Comparison of ENCODE assay signal across 18 cellular contexts in the genomic region with DNA sequence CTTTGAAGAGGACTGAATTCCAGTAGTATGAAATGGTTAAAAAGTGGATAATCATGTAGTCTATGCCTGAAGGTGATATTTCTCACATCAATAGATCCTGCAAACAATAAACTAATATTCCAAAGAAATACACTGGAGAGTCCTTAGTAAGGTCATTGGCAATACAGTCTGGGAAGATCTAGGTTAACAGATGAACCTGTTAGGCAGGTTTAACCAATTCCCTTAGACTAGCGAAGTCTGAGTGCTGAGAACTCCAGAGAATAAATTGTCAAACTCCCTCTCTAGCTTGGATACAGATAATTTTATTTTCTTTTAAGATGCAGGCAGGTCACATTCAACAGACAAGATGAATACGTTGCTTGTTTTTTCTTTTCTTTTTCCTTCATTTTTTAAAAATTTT. TPM values are rescaled to one million over a fixed set of nuclear protein-coding genes. Genes with fewer than 3 reads are reported as not detected.
DNase-seq lines count a peak whose midpoint lies in the region; ATAC-seq, FAIRE-seq and TF ChIP-seq lines count a peak whose summit lies in the region.
"Had no signal": no experiment of that assay in that cellular context is flagged by ENCODE, and none has a peak within 500 bp of the region (broad histone marks: within the 10 kb centered on the region; RNA-seq: fewer than 3 reads in every experiment).

No MANE protein-coding gene starts in this region.

- CTCF ChIA-PET in HCT116 (lab: Charles Lee) (interaction anchor here (0.7 kb wide), 1 partner anchor 20 kb away, joined by 3 read pairs; no protein-coding TSS in a partner anchor), GM12878 (lab: Yijun Ruan, JAX) (interaction anchor here (0.7 to 1.2 kb wide), 4 partner anchors 15 to 122 kb away, joined by 3 to 5 read pairs (median 4); a partner anchor contains a TSS)

- ATAC-seq in HCT116 (no peak), GM12878 (no peak), HG02623 (IDR thresholded peaks at IDR 0.05; ENCODE audit: unreplicated experiment) (no peak)
- ATAC-seq: left lung, right cardiac atrium had no signal

- no peak for TF ChIP-seq CTCF in HCT116 (IDR thresholded peaks at IDR 0.05 in 2 of 3, conservative IDR thresholded peaks at IDR 0.05 in 1 of 3; ENCODE audit: borderline replicate concordance in 1 of 3, insufficient read depth in 1 of 3, low read depth in 2 of 3, low read length in 2 of 3)
- TF ChIP-seq CTCF in GM12878 (IDR thresholded peaks at IDR 0.05 in 2 of 3, conservative IDR thresholded peaks at IDR 0.05 in 1 of 3; ENCODE audit: control insufficient read depth in 2 of 3, extremely low read depth in 1 of 3, insufficient read depth in 1 of 3, low read depth in 3 of 3, low read length in 3 of 3) = no peak
- TF ChIP-seq CTCF in WERI-Rb-1 (IDR thresholded peaks at IDR 0.05; ENCODE audit: low read depth, low read length) = no peak

- peaks cover 10% of the 10 kb centered on the region for H3K79me1 ChIP-seq in trophoblast cell (ENCODE audit: low read length)

- H2BK12ac ChIP-seq in trophoblast cell (ENCODE audit: low read length) = no peak overlapping the region

- in situ Hi-C loops in GM12878 (cut with MboI) = no loop called here

- TF ChIP-seq POLR2A in HCT116 (IDR thresholded peaks at IDR 0.05; ENCODE audit: borderline replicate concordance, extremely low read depth, insufficient read depth, insufficient read length) (no peak), GM12878 (IDR thresholded peaks at IDR 0.05; ENCODE audit: low read depth, low read length) (no peak)

- RAD21 ChIA-PET in HCT116 (lab: Charles Lee; ENCODE audit: low non-redundant PET in 1 of 2, low total read pairs in 2 of 2, uncharacterized antibody in 2 of 2, unreplicated experiment in 2 of 2) (no interaction called here), GM12878 (lab: Charles Lee; ENCODE audit: unreplicated experiment) (interaction anchor here (1.4 kb wide), 1 partner anchor 36 kb away, joined by 3 read pairs; no protein-coding TSS in a partner anchor)

- intact Hi-C loops in HCT116 (cut with micrococcal nuclease) = no loop called here
- intact Hi-C loops in GM12878 (cut with micrococcal nuclease; ENCODE audit: unreplicated experiment) = loop anchor here (5.0 kb wide), 2 partner anchors 36 to 56 kb away; no protein-coding TSS in a partner anchor
- intact Hi-C loops in posterior vena cava (cut with DNase I) = no loop called here

- no peak overlapping the region for H2BK120ac ChIP-seq in trophoblast cell (ENCODE audit: insufficient read depth, low read length, poor library complexity)

- H3K4me1 ChIP-seq in BLaER1 treated with 17β-estradiol and CSF1 and Interleukin-3, amounts not matched to agents 10 nM and 100 nM = peaks cover 56 to 70% (median 60%) of the 10 kb centered on the region in 10 experiments
- H3K4me1 ChIP-seq in HCT116 (ENCODE audit: control insufficient read depth in 1 of 2, insufficient read depth in 2 of 2, low read length in 2 of 2) (peaks cover 12 to 33% of the 10 kb centered on the region in 2 experiments), GM12878 (ENCODE audit: control insufficient read depth, insufficient read depth, low read length) (peaks cover 35% of the 10 kb centered on the region), trophoblast cell (ENCODE audit: control insufficient read depth in 1 of 2, insufficient read depth in 2 of 2, low read length in 2 of 2) (peaks cover 8 to 14% of the 10 kb centered on the region in 2 experiments)

- H4K20me1 ChIP-seq in BLaER1 treated with 17β-estradiol and CSF1 and Interleukin-3, amounts not matched to agents 10 nM and 100 nM = peaks cover 0 to 44% (median 14%) of the 10 kb centered on the region in 11 experiments; a peak in 10 of 22 replicates
- H4K20me1 ChIP-seq in HCT116 (ENCODE audit: insufficient read depth) = no peaks in the 10 kb centered on the region
- H4K20me1 ChIP-seq in GM12878 (ENCODE audit: control insufficient read depth, insufficient read depth) = no peaks in the 10 kb centered on the region

- H3K4me2 ChIP-seq in BLaER1 treated with 17β-estradiol and CSF1 and Interleukin-3, amounts not matched to agents 10 nM and 100 nM = peak overlapping the region in 10 of 11 experiments; percentile 90 to 100 (median 97); a peak in 18 of 22 replicates
- 0 out of 2 replicates have a peak overlapping the region, but pooled peaks have one; percentile 11 for H3K4me2 ChIP-seq in HCT116 (ENCODE audit: low read length)
- H3K4me2 ChIP-seq in GM12878 (ENCODE audit: control insufficient read depth, insufficient read depth) = peak overlapping the region; percentile 17; the same call in 1 of the 2 replicates
- no peak overlapping the region for H3K4me2 ChIP-seq in trophoblast cell (ENCODE audit: low read length)

- no peak overlapping the region for H3K18ac ChIP-seq in trophoblast cell (ENCODE audit: low read length)

- no TSS peak for BruUV-seq in HCT116 (replicated peaks; lab: Mats Ljungman, UMichigan)
- no TSS peak for BruUV-seq in GM12878 (replicated peaks; lab: Mats Ljungman, UMichigan)

- H3K4ac ChIP-seq in trophoblast cell (ENCODE audit: low read depth, low read length) = no peak overlapping the region

- H4K91ac ChIP-seq in trophoblast cell (ENCODE audit: low read depth, low read length) = no peak overlapping the region

- no peak overlapping the region for H4K12ac ChIP-seq in trophoblast cell (ENCODE audit: low read depth, low read length)

- H2BK5ac ChIP-seq in trophoblast cell (ENCODE audit: low read depth, low read length, poor library complexity) = no peak overlapping the region

- H3K36me3 ChIP-seq in BLaER1 treated with 17β-estradiol and CSF1 and Interleukin-3, amounts not matched to agents 10 nM and 100 nM = no peaks in the 10 kb centered on the region
- H3K36me3 ChIP-seq in HCT116 (ENCODE audit: control insufficient read depth in 1 of 2, insufficient read depth in 2 of 2, low read length in 2 of 2) (no peaks in the 10 kb centered on the region), GM12878 (ENCODE audit: control insufficient read depth in 2 of 2, insufficient read depth in 2 of 2, low read length in 1 of 2) (no peaks in the 10 kb centered on the region), trophoblast cell (ENCODE audit: control insufficient read depth in 1 of 2, insufficient read depth in 2 of 2, low read length in 2 of 2) (no peaks in the 10 kb centered on the region), WERI-Rb-1 (no peaks in the 10 kb centered on the region)
- H3K36me3 ChIP-seq: HAP-1, left lung had no signal

- DNase-seq in HCT116 (ENCODE audit: low read depth, low spot score) (no peak), GM12878 (ENCODE audit: low read depth, low spot score) (no peak), trophoblast cell (peak; percentile 26 to 84), foreskin melanocyte (no peak), posterior vena cava (ENCODE audit: low spot score) (no peak), WERI-Rb-1 (no peak)
- DNase-seq: activated CD4-positive, alpha-beta T cell treated with anti-CD3 and anti-CD28 coated beads, Interleukin-2, amount 10 ng/mL, durations not matched to agents 7 days and 5 days; activated CD8-positive, alpha-beta memory T cell treated with anti-CD3 and anti-CD28 coated beads, Interleukin-2, amount 50 U/mL, for 48 hours; COR-L47; KG1; NCI-H1092 treated with DMSO at 0.1 percent for 48 hours; NCI-H774; nucleus accumbens had no signal

- H3K27me3 ChIP-seq in BLaER1 treated with 17β-estradiol and CSF1 and Interleukin-3, amounts not matched to agents 10 nM and 100 nM = peaks cover 7 to 32% (median 18%) of the 10 kb centered on the region in 11 experiments; a peak in 18 of 22 replicates
- H3K27me3 ChIP-seq in HCT116 (ENCODE audit: insufficient read depth, low read length) = no peaks in the 10 kb centered on the region
- H3K27me3 ChIP-seq in GM12878 (replicated peaks in 1 of 2; ENCODE audit: control insufficient read depth in 2 of 2, insufficient read depth in 2 of 2, low read length in 1 of 2) = no peaks in the 10 kb centered on the region
- H3K27me3 ChIP-seq in trophoblast cell (ENCODE audit: insufficient read depth, low read length) = no peaks in the 10 kb centered on the region
- H3K27me3 ChIP-seq in WERI-Rb-1 (ENCODE audit: insufficient read depth, low read depth, severe bottlenecking) = no peaks in the 10 kb centered on the region
- H3K27me3 ChIP-seq: left lung had no signal

- no peaks in the 10 kb centered on the region for H3K9me2 ChIP-seq in HCT116 (ENCODE audit: insufficient read depth)

- SMC1A ChIA-PET in GM12878 (lab: Charles Lee; ENCODE audit: uncharacterized antibody, unreplicated experiment) = interaction anchor here (1.3 to 2.9 kb wide), 3 partner anchors 15 to 46 kb away, joined by 3 to 14 read pairs (median 5); no protein-coding TSS in a partner anchor

- H2AFZ ChIP-seq in HCT116 (ENCODE audit: low read depth, low read length, poor library complexity, severe bottlenecking) (no peak overlapping the region), GM12878 (ENCODE audit: control insufficient read depth, low read depth, low read length) (no peak overlapping the region), trophoblast cell (ENCODE audit: insufficient read depth, low read length, poor library complexity) (no peak overlapping the region)

- POLR2A ChIA-PET in HCT116 (lab: Charles Lee) = interaction anchor here (0.6 kb wide), 1 partner anchor 49 kb away, joined by 3 read pairs; no protein-coding TSS in a partner anchor
- POLR2A ChIA-PET in GM12878 (lab: Charles Lee) = interaction anchor here (0.7 to 0.8 kb wide), 2 partner anchors 36 to 109 kb away, joined by 4 read pairs; no protein-coding TSS in a partner anchor

- no peak for TF ChIP-seq RAD21 in HCT116 (IDR thresholded peaks at IDR 0.05; ENCODE audit: low read depth)
- no peak for TF ChIP-seq RAD21 in GM12878 (IDR thresholded peaks at IDR 0.05; ENCODE audit: insufficient read depth, low read depth, low read length)

- no peak overlapping the region for H3K27ac ChIP-seq in BLaER1 treated with 17β-estradiol and CSF1 and Interleukin-3, amounts not matched to agents 10 nM and 100 nM
- H3K27ac ChIP-seq in HCT116 (ENCODE audit: low read depth, low read length) (no peak overlapping the region), GM12878 (ENCODE audit: control insufficient read depth, insufficient read depth) (no peak overlapping the region), trophoblast cell (ENCODE audit: low read depth, low read length) (no peak overlapping the region), WERI-Rb-1 (no peak overlapping the region)

- TF ChIP-seq EP300 in GM12878 (IDR thresholded peaks at IDR 0.05; ENCODE audit: borderline replicate concordance in 1 of 2, control insufficient read depth in 1 of 2, low read depth in 2 of 2, low read length in 2 of 2) = no peak

- H3K79me2 ChIP-seq in HCT116 (ENCODE audit: insufficient read depth, low read length) (peaks cover 11% of the 10 kb centered on the region; the same call in 1 of the 2 replicates), GM12878 (ENCODE audit: control insufficient read depth, insufficient read depth, low read length) (peaks cover 3% of the 10 kb centered on the region), trophoblast cell (ENCODE audit: control insufficient read depth, insufficient read depth, low read length, poor library complexity) (peaks cover 7% of the 10 kb centered on the region)

- no peak overlapping the region for H3K14ac ChIP-seq in trophoblast cell (ENCODE audit: low read length)

- H3K9ac ChIP-seq in BLaER1 treated with 17β-estradiol and CSF1 and Interleukin-3, amounts not matched to agents 10 nM and 100 nM = peak overlapping the region in 1 of 11 experiments; percentile 87; a peak in 1 of 22 replicates
- H3K9ac ChIP-seq in HCT116 (ENCODE audit: low read length) (no peak overlapping the region), GM12878 (ENCODE audit: control insufficient read depth, insufficient read depth, low read length) (no peak overlapping the region), trophoblast cell (ENCODE audit: low read length) (no peak overlapping the region)

- H3K9me3 ChIP-seq in BLaER1 treated with 17β-estradiol and CSF1 and Interleukin-3, amounts not matched to agents 10 nM and 100 nM (replicated peaks in 1 of 11) = no peaks in the 10 kb centered on the region
- H3K9me3 ChIP-seq in HCT116 (ENCODE audit: control insufficient read depth in 1 of 2, insufficient read depth in 1 of 2, low read depth in 1 of 2, low read length in 2 of 2) = no peaks in the 10 kb centered on the region
- no peaks in the 10 kb centered on the region; the same call in 2 of the 3 replicates for H3K9me3 ChIP-seq in GM12878 (replicated peaks; ENCODE audit: control insufficient read depth, insufficient read depth, low read length)
- H3K9me3 ChIP-seq in trophoblast cell (ENCODE audit: insufficient read depth, low read depth, low read length) = no peaks in the 10 kb centered on the region
- no peaks in the 10 kb centered on the region for H3K9me3 ChIP-seq in WERI-Rb-1 (ENCODE audit: severe bottlenecking)
- H3K9me3 ChIP-seq: HAP-1, left lung had no signal

- no peak overlapping the region for H2AK5ac ChIP-seq in trophoblast cell (ENCODE audit: low read length)

- WGBS in GM12878 (ENCODE audit: insufficient coverage, insufficient replicate concordance, low lambda C conversion rate, missing lambda C conversion rate) = 97% methylated on average over 2 of the region's 2 CpGs
- no CpG with 5 or more reads among the region's 2 CpGs for WGBS in trophoblast cell (ENCODE audit: extremely low coverage, insufficient coverage, insufficient read length)

- H3K23ac ChIP-seq in trophoblast cell (ENCODE audit: low read length) = no peak overlapping the region

- H3K4me3 ChIP-seq in BLaER1 treated with 17β-estradiol and CSF1 and Interleukin-3, amounts not matched to agents 10 nM and 100 nM = peak overlapping the region in 3 of 10 experiments; percentile 67 to 74 (median 71); a peak in 5 of 20 replicates
- H3K4me3 ChIP-seq in HCT116 (replicated peaks in 1 of 2; ENCODE audit: low read depth in 1 of 2, low read length in 2 of 2) (no peak overlapping the region), GM12878 (no peak overlapping the region), trophoblast cell (ENCODE audit: low read depth, low read length) (no peak overlapping the region), WERI-Rb-1 (ENCODE audit: low read depth, low read length) (no peak overlapping the region)

- H4K8ac ChIP-seq in trophoblast cell (ENCODE audit: low read depth, low read length) = no peak overlapping the region

- FAIRE-seq in GM12878 (lab: Jason Lieb, UNC) = no peak

RNA-seq across cellular contexts. Expression of a gene that starts 2.4 kb away (rescaled TPM):
- total RNA-seq in HCT116 (2021; ENCODE audit: unreplicated experiment) (7.7 TPM), GM12878 (2014; rRNA removed) (4.7 and 15.9 TPM in 2 replicates), GM12878 (2014; rRNA removed; fragmentation: Illumina TruSeq; extraction: Trizol) (2.8 and 5.0 TPM in 2 replicates), GM12878 (2021) (10.1 and 12.2 TPM in 2 replicates), posterior vena cava (1 to 10 TPM; 8.3 to 9.9 TPM)
- polyA plus RNA-seq in HCT116 (2012) = 2.2 and 4.3 TPM in 2 replicates
- 22.6 and 27.6 TPM in 2 replicates for total RNA-seq in GM12878 (2013; cell fraction: nucleolus; rRNA removed)
- 1.5 TPM for polyA plus RNA-seq in GM12878 (2011; ENCODE audit: low read depth)
- polyA plus RNA-seq in GM12878 (2011; rRNA removed) (1.3 and 3.7 TPM in 2 replicates), GM12878 (2014; fragmentation: Illumina TruSeq; extraction: Trizol) (2.5 and 2.8 TPM in 2 replicates), GM12878 (2014; fragmentation: Nextera tagmentation; extraction: Ambion mirVana) (1 to 10 TPM in 1 of 2 experiments, under 1 TPM in 1; 0.66 to 1.1 TPM), GM12878 (2014; rRNA removed) (2.6 and 3.2 TPM in 2 replicates), GM12878 (2016; fragmentation: Nextera tagmentation; extraction: Ambion mirVana) (1 to 10 TPM in 1 of 2 experiments, under 1 TPM in 1; 0.86 to 2.9 TPM)
- 1.8 and 2.0 TPM in 2 replicates for polyA plus RNA-seq in GM12878 (2011; cell fraction: cytosol; rRNA removed)
- 1.9 and 2.3 TPM in 2 replicates for polyA plus RNA-seq in GM12878 (2011; cell fraction: nucleus; rRNA removed)
- polyA plus RNA-seq in GM12878 (2012) = 11.4 and 13.6 TPM in 2 replicates
- 2.6 and 8.1 TPM in 2 replicates for polyA minus RNA-seq in GM12878 (2011; rRNA and poly(A)+ RNA removed)
- 1.2 and 1.8 TPM in 2 replicates for polyA minus RNA-seq in GM12878 (2011; cell fraction: cytosol; rRNA and poly(A)+ RNA removed)
- 0.85 and 3.2 TPM in 2 replicates for polyA minus RNA-seq in GM12878 (2011; cell fraction: nucleus; rRNA and poly(A)+ RNA removed)
- 24.0 and 27.8 TPM in 2 replicates for polyA plus RNA-seq in trophoblast cell (2013)

RNA-seq across cellular contexts. Expression of a gene that starts 57.1 kb away (rescaled TPM):
- total RNA-seq in HCT116 (2021; ENCODE audit: unreplicated experiment) (not detected), GM12878 (2014; rRNA removed) (20.1 and 24.2 TPM in 2 replicates), GM12878 (2014; rRNA removed; fragmentation: Illumina TruSeq; extraction: Trizol) (10.6 and 12.3 TPM in 2 replicates), GM12878 (2021) (30.9 and 32.3 TPM in 2 replicates), posterior vena cava (1 to 10 TPM; 2.0 to 3.2 TPM)
- 0.04 TPM in 1 of 2 replicates, not detected in the other for polyA plus RNA-seq in HCT116 (2012)
- total RNA-seq in GM12878 (2013; cell fraction: nucleolus; rRNA removed) = 209 and 221 TPM in 2 replicates
- 47.3 TPM for polyA plus RNA-seq in GM12878 (2011; ENCODE audit: low read depth)
- polyA plus RNA-seq in GM12878 (2011; rRNA removed) (60.0 and 76.6 TPM in 2 replicates), GM12878 (2014; fragmentation: Illumina TruSeq; extraction: Trizol) (28.7 and 37.7 TPM in 2 replicates), GM12878 (2014; fragmentation: Nextera tagmentation; extraction: Ambion mirVana) (1 to 10 TPM; 4.5 to 5.2 TPM), GM12878 (2014; rRNA removed) (24.7 and 27.4 TPM in 2 replicates), GM12878 (2016; fragmentation: Nextera tagmentation; extraction: Ambion mirVana) (10 to 100 TPM; 19.9 to 23.5 TPM)
- polyA plus RNA-seq in GM12878 (2011; cell fraction: cytosol; rRNA removed) = 47.9 and 67.2 TPM in 2 replicates
- 282 and 381 TPM in 2 replicates for polyA plus RNA-seq in GM12878 (2011; cell fraction: nucleus; rRNA removed)
- 32.5 and 62.6 TPM in 2 replicates for polyA plus RNA-seq in GM12878 (2012)
- polyA minus RNA-seq in GM12878 (2011; rRNA and poly(A)+ RNA removed) = 81.5 and 87.0 TPM in 2 replicates
- polyA minus RNA-seq in GM12878 (2011; cell fraction: cytosol; rRNA and poly(A)+ RNA removed) = 26.9 and 29.1 TPM in 2 replicates
- polyA minus RNA-seq in GM12878 (2011; cell fraction: nucleus; rRNA and poly(A)+ RNA removed) = 43.3 and 45.3 TPM in 2 replicates
- 0.12 and 0.16 TPM in 2 replicates for polyA plus RNA-seq in trophoblast cell (2013)
- total RNA-seq: activated CD4-positive, alpha-beta T cell treated with anti-CD3 and anti-CD28 coated beads, Interleukin-2, amount 10 ng/mL, durations not matched to agents 7 days and 5 days had no signal

Comparison
In these comparisons a context has a peak if more than half of its experiments do, and no peak if none do; other contexts are left out.
1. DNase-seq: peak in trophoblast cell (2 of 2); none in HCT116 (single experiment), GM12878 (single experiment), foreskin melanocyte (single experiment), posterior vena cava (single experiment) and WERI-Rb-1 (single experiment).